Comparison of ENCODE assay signal across 28 cellular contexts in the genomic region with DNA sequence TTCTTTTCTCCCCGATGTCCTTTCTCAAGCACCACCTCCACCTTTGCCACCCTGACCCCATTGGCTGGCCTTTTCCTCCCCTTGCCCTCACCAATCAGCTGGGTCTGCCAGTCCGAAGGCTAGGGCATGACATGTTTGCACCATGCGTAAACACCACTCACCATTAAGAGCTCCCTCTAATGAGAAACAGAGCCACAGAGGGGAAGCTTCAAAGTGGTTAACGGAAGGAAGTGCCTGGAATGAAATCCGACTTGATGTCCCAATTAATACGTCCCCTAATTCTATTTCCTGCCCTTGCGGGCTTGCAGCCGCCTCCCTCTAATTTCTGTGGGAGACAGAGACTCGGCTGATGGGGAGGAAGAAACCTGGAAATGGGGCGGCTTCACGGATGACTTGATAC.
"Had no signal": no experiment of that assay in that cellular context is flagged by ENCODE, and none has a peak within 500 bp of the region (broad histone marks: within the 10 kb centered on the region; RNA-seq: fewer than 3 reads in every experiment).

No MANE protein-coding gene starts in this region.

- ATAC-seq: activated naive CD8-positive, alpha-beta T cell treated with anti-CD3 and anti-CD28 coated beads, Interleukin-2, amount 50 U/mL, for 24 hours; activated T-helper 17 cell treated with anti-CD3 and anti-CD28 coated beads, Interleukin-2, amount 50 U/mL, for 72 hours; esophagus mucosa; left ventricle myocardium superior; naive thymus-derived CD8-positive, alpha-beta T cell; pancreas; psoas muscle; stimulated activated naive B cell treated with anti-CD40 and anti-IgM and Interleukin-4, amounts not matched to agents 10 μg/mL and 1 μg/mL and 100 μg/mL, for 72 hours had no signal

- DNase-seq: activated CD4-positive, alpha-beta memory T cell treated with anti-CD3 and anti-CD28 coated beads for 36 hours; activated CD4-positive, alpha-beta T cell treated with anti-CD3 and anti-CD28 coated beads, Interleukin-2, amount 10 ng/mL, durations not matched to agents 24 days and 14 days; activated CD4-positive, CD25-positive, alpha-beta regulatory T cell treated with anti-CD3 and anti-CD28 coated beads, Interleukin-2, amount 50 U/mL, for 72 hours; activated CD8-positive, alpha-beta memory T cell treated with anti-CD3 and anti-CD28 coated beads, Interleukin-2, amount 50 U/mL, for 48 hours; activated naive CD8-positive, alpha-beta T cell treated with anti-CD3 and anti-CD28 coated beads, Interleukin-2, amount 50 U/mL, for 24 hours; activated T-cell treated with anti-CD3 and anti-CD28 coated beads, Interleukin-2, amount 50 U/mL, for 24 hours; amygdala; caudate nucleus; cortex of kidney; left ventricle myocardium superior; mammary epithelial cell; midbrain; naive thymus-derived CD8-positive, alpha-beta T cell; nucleus accumbens; pancreas; psoas muscle; stimulated activated CD4-positive, alpha-beta T cell treated with anti-CD3 and anti-CD28 coated beads, Interleukin-15, amount 100 ng/mL, for 24 hours; stimulated activated CD4-positive, alpha-beta T cell treated with anti-CD3 and anti-CD28 coated beads, Interleukin-2, amount 100 ng/mL, for 24 hours; stimulated activated naive B cell treated with anti-CD40 and anti-IgM and Interleukin-4, amounts not matched to agents 10 μg/mL and 1 μg/mL and 100 μg/mL, for 72 hours; stomach; T-helper 9 cell; thyroid gland; WERI-Rb-1 had no signal

- H3K36me3 Mint-ChIP-seq: activated CD4-positive, alpha-beta memory T cell treated with anti-CD3 and anti-CD28 coated beads for 36 hours; activated naive CD4-positive, alpha-beta T cell treated with anti-CD3 and anti-CD28 coated beads, Interleukin-2, amount 50 U/mL, for 24 hours; naive thymus-derived CD8-positive, alpha-beta T cell; stimulated activated naive B cell treated with anti-CD40 and anti-IgM and Interleukin-4, amounts not matched to agents 10 μg/mL and 1 μg/mL and 100 μg/mL, for 72 hours had no signal

- H3K27me3 Mint-ChIP-seq: activated CD4-positive, alpha-beta memory T cell treated with anti-CD3 and anti-CD28 coated beads for 36 hours; activated CD4-positive, alpha-beta T cell treated with anti-CD3 and anti-CD28 coated beads, Interleukin-2, amount 10 ng/mL, durations not matched to agents 24 days and 14 days had no signal

- H3K4me1 Mint-ChIP-seq: activated CD4-positive, alpha-beta T cell treated with anti-CD3 and anti-CD28 coated beads, Interleukin-2, amount 10 ng/mL, durations not matched to agents 24 days and 14 days; activated naive CD4-positive, alpha-beta T cell treated with anti-CD3 and anti-CD28 coated beads, Interleukin-2, amount 50 U/mL, for 24 hours; activated naive CD8-positive, alpha-beta T cell treated with anti-CD3 and anti-CD28 coated beads, Interleukin-2, amount 50 U/mL, for 24 hours; activated T-helper 17 cell treated with anti-CD3 and anti-CD28 coated beads, Interleukin-2, amount 50 U/mL, for 72 hours; naive thymus-derived CD8-positive, alpha-beta T cell; stimulated activated naive B cell treated with anti-CD40 and anti-IgM and Interleukin-4, amounts not matched to agents 10 μg/mL and 1 μg/mL and 100 μg/mL, for 72 hours had no signal

- H3K4me3 Mint-ChIP-seq: activated CD4-positive, alpha-beta memory T cell treated with anti-CD3 and anti-CD28 coated beads for 36 hours; activated CD4-positive, alpha-beta T cell treated with anti-CD3 and anti-CD28 coated beads, Interleukin-2, amount 10 ng/mL, durations not matched to agents 24 days and 14 days; activated naive CD4-positive, alpha-beta T cell treated with anti-CD3 and anti-CD28 coated beads, Interleukin-2, amount 50 U/mL, for 24 hours; activated naive CD8-positive, alpha-beta T cell treated with anti-CD3 and anti-CD28 coated beads, Interleukin-2, amount 50 U/mL, for 24 hours; activated T-cell treated with anti-CD3 and anti-CD28 coated beads, Interleukin-2, amount 50 U/mL, for 24 hours; activated T-helper 17 cell treated with anti-CD3 and anti-CD28 coated beads, Interleukin-2, amount 50 U/mL, for 72 hours; naive thymus-derived CD8-positive, alpha-beta T cell; neural crest cell; stimulated activated naive B cell treated with anti-CD40 and anti-IgM and Interleukin-4, amounts not matched to agents 10 μg/mL and 1 μg/mL and 100 μg/mL, for 72 hours; T-helper 1 cell treated with Interleukin-12 subunit alpha and Interleukin-12 subunit beta and Interleukin-4 antibody, amounts not matched to agents 30 μg/mL and 1 μg/mL, for 36 hours had no signal

- H3K27ac Mint-ChIP-seq: activated CD4-positive, alpha-beta memory T cell treated with anti-CD3 and anti-CD28 coated beads for 36 hours; activated CD4-positive, alpha-beta T cell treated with anti-CD3 and anti-CD28 coated beads, Interleukin-2, amount 10 ng/mL, durations not matched to agents 24 days and 14 days; activated naive CD4-positive, alpha-beta T cell treated with anti-CD3 and anti-CD28 coated beads, Interleukin-2, amount 50 U/mL, for 24 hours; activated naive CD8-positive, alpha-beta T cell treated with anti-CD3 and anti-CD28 coated beads, Interleukin-2, amount 50 U/mL, for 24 hours; activated T-cell treated with anti-CD3 and anti-CD28 coated beads, Interleukin-2, amount 50 U/mL, for 24 hours; activated T-helper 17 cell treated with anti-CD3 and anti-CD28 coated beads, Interleukin-2, amount 50 U/mL, for 72 hours; naive thymus-derived CD8-positive, alpha-beta T cell; stimulated activated naive B cell treated with anti-CD40 and anti-IgM and Interleukin-4, amounts not matched to agents 10 μg/mL and 1 μg/mL and 100 μg/mL, for 72 hours; T-helper 1 cell treated with Interleukin-12 subunit alpha and Interleukin-12 subunit beta and Interleukin-4 antibody, amounts not matched to agents 30 μg/mL and 1 μg/mL, for 36 hours had no signal

- H3K9me3 Mint-ChIP-seq: activated CD4-positive, alpha-beta memory T cell treated with anti-CD3 and anti-CD28 coated beads for 36 hours; activated CD4-positive, alpha-beta T cell treated with anti-CD3 and anti-CD28 coated beads, Interleukin-2, amount 10 ng/mL, durations not matched to agents 24 days and 14 days; activated naive CD8-positive, alpha-beta T cell treated with anti-CD3 and anti-CD28 coated beads, Interleukin-2, amount 50 U/mL, for 24 hours had no signal
